ENCODE assay signal across 8 cellular contexts in genomic region chr17:13594762-13595697, GRCh38. TPM values are rescaled to one million over a fixed set of nuclear protein-coding genes. Genes with fewer than 3 reads are reported as not detected.
DNase-seq lines count a peak whose midpoint lies in the region; ATAC-seq and TF ChIP-seq lines count a peak whose summit lies in the region.

No MANE protein-coding gene starts in this region.

- in situ Hi-C loops in GM23248 (cut with MboI): loop anchor here (10.0 to 25.0 kb wide), 3 partner anchors 258 to 700 kb away; no protein-coding TSS in a partner anchor

- H3K79me2 ChIP-seq in GM23248 (ENCODE audit: insufficient read depth): peaks cover 100% of the 10 kb centered on the region

- H3K9me3 Mint-ChIP-seq in activated CD4-positive, alpha-beta T cell treated with anti-CD3 and anti-CD28 coated beads, Interleukin-2, amount 10 ng/mL, durations not matched to agents 24 days and 14 days: no peaks in the 10 kb centered on the region

- intact Hi-C loops in activated CD4-positive, alpha-beta T cell treated with anti-CD3 and anti-CD28 coated beads, Interleukin-2, amount 10 ng/mL, durations not matched to agents 24 days and 14 days (cut with micrococcal nuclease): loop anchor here (1.0 to 10.0 kb wide), 3 partner anchors 607 to 1580 kb away; no protein-coding TSS in a partner anchor
- intact Hi-C loops in colonic mucosa (cut with DNase I): loop anchor here (5.0 kb wide), 3 partner anchors 258 to 1332 kb away; no protein-coding TSS in a partner anchor
- intact Hi-C loops in lower leg skin (cut with DNase I; ENCODE audit: low total_unique reads): loop anchor here (5.0 to 10.0 kb wide), 2 partner anchors 707 to 1330 kb away; partner anchors contain the start of gene HS3ST3B1

- ATAC-seq in HG03135 (IDR thresholded peaks at IDR 0.05; ENCODE audit: unreplicated experiment): no peak

- H3K9me3 ChIP-seq in BE2C (no peaks in the 10 kb centered on the region), GM23248 (ENCODE audit: low read depth) (no peaks in the 10 kb centered on the region), colonic mucosa (no peaks in the 10 kb centered on the region)

- H3K27ac Mint-ChIP-seq in activated CD4-positive, alpha-beta T cell treated with anti-CD3 and anti-CD28 coated beads, Interleukin-2, amount 10 ng/mL, durations not matched to agents 24 days and 14 days: no peak overlapping the region

- H3K4me1 Mint-ChIP-seq in activated CD4-positive, alpha-beta T cell treated with anti-CD3 and anti-CD28 coated beads, Interleukin-2, amount 10 ng/mL, durations not matched to agents 24 days and 14 days: peaks cover 7% of the 10 kb centered on the region

- TF ChIP-seq POLR2A in lower leg skin (IDR thresholded peaks at IDR 0.05): no peak

- H3K4me3 ChIP-seq in BE2C (ENCODE audit: low read depth, low read length) (no peak overlapping the region), GM23248 (peak overlapping the region; percentile 54), colonic mucosa (no peak overlapping the region), lower leg skin (ENCODE audit: low read depth, poor library complexity, severe bottlenecking) (no peak overlapping the region)

- TF ChIP-seq CTCF in BE2C (IDR thresholded peaks at IDR 0.05; ENCODE audit: low read depth, low read length) (peak; percentile 86), colonic mucosa (IDR thresholded peaks at IDR 0.05) (peak; percentile 85), lower leg skin (IDR thresholded peaks at IDR 0.05) (peak in 1 of 3 donors; percentile 68)

- no peaks in the 10 kb centered on the region for H3K36me3 ChIP-seq in BE2C
- H3K36me3 ChIP-seq in GM23248 (ENCODE audit: low read depth): peaks cover 12% of the 10 kb centered on the region
- no peaks in the 10 kb centered on the region for H3K36me3 ChIP-seq in colonic mucosa

- peak overlapping the region; percentile 69 for H3K9ac ChIP-seq in GM23248
- H3K9ac ChIP-seq in colonic mucosa (ENCODE audit: low read depth in 2 of 2, low read length in 2 of 2): no peak overlapping the region

- H3K27me3 Mint-ChIP-seq in activated CD4-positive, alpha-beta T cell treated with anti-CD3 and anti-CD28 coated beads, Interleukin-2, amount 10 ng/mL, durations not matched to agents 24 days and 14 days: peaks cover 47% of the 10 kb centered on the region

- WGBS in GM23248 (ENCODE audit: low coverage in 1 of 2, low lambda C conversion rate in 2 of 2, missing lambda C conversion rate in 2 of 2), 2 experiments: 37 to 40% methylated on average over 12 of the region's 12 CpGs
- WGBS in lower leg skin, 2 donors: 27 to 29% methylated on average over 12 of the region's 12 CpGs

- peak overlapping the region; percentile 39; the same call in 1 of the 2 replicates for H2AFZ ChIP-seq in GM23248

- no peaks in the 10 kb centered on the region for H3K9me2 ChIP-seq in GM23248 (ENCODE audit: insufficient read depth)

- H4K20me1 ChIP-seq in GM23248 (ENCODE audit: insufficient read depth): no peaks in the 10 kb centered on the region

- H3K4me3 Mint-ChIP-seq in activated CD4-positive, alpha-beta T cell treated with anti-CD3 and anti-CD28 coated beads, Interleukin-2, amount 10 ng/mL, durations not matched to agents 24 days and 14 days: no peak overlapping the region

- H3K27ac ChIP-seq in GM23248 (peak overlapping the region; percentile 74), colonic mucosa (no peak overlapping the region)

- peak overlapping the region; percentile 99 for H3K4me2 ChIP-seq in GM23248 (ENCODE audit: unreplicated experiment)

- peaks cover 65% of the 10 kb centered on the region for H3F3A ChIP-seq in GM23248 (ENCODE audit: insufficient read depth)

- no peaks in the 10 kb centered on the region for H3K4me1 ChIP-seq in BE2C
- H3K4me1 ChIP-seq in GM23248 (ENCODE audit: insufficient read depth): peaks cover 54% of the 10 kb centered on the region
- H3K4me1 ChIP-seq in colonic mucosa: no peaks in the 10 kb centered on the region

- no peaks in the 10 kb centered on the region for H3K36me3 Mint-ChIP-seq in activated CD4-positive, alpha-beta T cell treated with anti-CD3 and anti-CD28 coated beads, Interleukin-2, amount 10 ng/mL, durations not matched to agents 24 days and 14 days (ENCODE audit: low read depth)

- H3K27me3 ChIP-seq in BE2C (peaks cover 5% of the 10 kb centered on the region; the same call in 1 of the 2 replicates), GM23248 (replicated peaks; ENCODE audit: insufficient read depth) (no peaks in the 10 kb centered on the region), colonic mucosa (peaks cover 1% of the 10 kb centered on the region)

- DNase-seq in BE2C (peak; percentile 67), GM23248 (peak; percentile 88), NCI-H226 (peak; percentile 51), colonic mucosa (peak; percentile 83), lower leg skin (ENCODE audit: low spot score in 2 of 2) (peak; percentile 77 to 91)
- peak; percentile 95 for DNase-seq in activated CD4-positive, alpha-beta T cell treated with anti-CD3 and anti-CD28 coated beads, Interleukin-2, amount 10 ng/mL, durations not matched to agents 24 days and 14 days
- peak; percentile 82 for DNase-seq in stimulated activated CD8-positive, alpha-beta memory T cell treated with anti-CD3 and anti-CD28 coated beads, Interleukin-12 subunit alpha, Interleukin-12 subunit beta, amount 100 ng/mL, for 1 hour (ENCODE audit: low read depth)

RNA-seq across cellular contexts. Expression of gene HS3ST3A1, which starts 6.7 kb away (rescaled TPM):
- polyA plus RNA-seq in BE2C (2012; ENCODE audit: insufficient read depth, insufficient read length, low read depth): 1.1 TPM
- total RNA-seq in GM23248 (2014; rRNA removed; shearing (Covaris generic)): 85.1 and 99.3 TPM in 2 replicates
- polyA plus RNA-seq in GM23248 (2016; fragmentation: Nextera tagmentation; extraction: Ambion mirVana): 39.2 and 39.5 TPM in 2 replicates
- 2.3 and 3.7 TPM in 2 replicates for total RNA-seq in activated CD4-positive, alpha-beta T cell treated with anti-CD3 and anti-CD28 coated beads, Interleukin-2, amount 10 ng/mL, durations not matched to agents 24 days and 14 days
- total RNA-seq in colonic mucosa (under 1 TPM; 0.48 to 0.91 TPM), lower leg skin (10 to 100 TPM in 1 of 4 donors, 1 to 10 TPM in 3; 1.4 to 21.2 (median 7.8) TPM)
